ENCODE assay signal across 8 cellular contexts in the genomic region with DNA sequence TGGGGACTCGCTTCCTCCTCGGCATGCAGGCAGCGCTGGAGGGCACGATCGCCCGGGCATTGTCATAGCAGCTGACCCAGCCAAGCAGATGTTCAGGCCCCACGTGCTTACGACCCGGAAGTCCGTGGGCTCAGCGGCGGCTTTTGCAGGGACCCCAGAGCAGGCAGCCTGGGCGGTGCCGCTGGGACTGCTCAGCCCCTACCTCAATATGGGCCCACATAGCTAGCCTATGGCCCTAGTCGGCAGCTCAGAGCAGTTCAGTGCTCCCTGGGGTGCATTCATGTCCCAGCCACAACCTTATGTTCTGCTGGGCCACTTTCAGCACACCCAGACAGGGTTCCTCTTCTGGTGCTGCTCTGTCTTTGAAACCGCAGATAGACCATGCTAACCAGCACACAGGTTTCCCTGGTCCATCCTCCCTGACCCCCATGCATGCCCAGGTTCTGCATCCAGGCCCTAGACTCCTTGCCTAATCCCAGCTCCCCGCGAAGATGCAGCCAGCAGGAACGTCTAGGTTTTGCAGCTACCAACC. TPM values are rescaled to one million over a fixed set of nuclear protein-coding genes. Genes with fewer than 3 reads are reported as not detected.
DNase-seq lines count a peak whose midpoint lies in the region; ATAC-seq and TF ChIP-seq lines count a peak whose summit lies in the region.

No MANE protein-coding gene starts in this region.

- peak; percentile 57 for ATAC-seq in GM23338
- peak; percentile 87 for ATAC-seq in Right ventricle myocardium inferior
- peak; percentile 81 for ATAC-seq in aorta (ENCODE audit: low FRiP score)

- intact Hi-C loops in Right ventricle myocardium inferior (cut with DNase I), result no loop called here
- intact Hi-C loops in aorta (cut with DNase I), result no loop called here

- no peak overlapping the region for H3K27ac Mint-ChIP-seq in GM23338
- H3K27ac Mint-ChIP-seq in progenitor cell of endocrine pancreas, result no peak overlapping the region

- peaks cover 24% of the 10 kb centered on the region for H3K27me3 ChIP-seq in GM23338 (ENCODE audit: insufficient read depth)
- no peaks in the 10 kb centered on the region for H3K27me3 ChIP-seq in aorta (ENCODE audit: control insufficient read depth in 1 of 2, insufficient read depth in 2 of 2, low read length in 1 of 2)

- peak overlapping the region; percentile 79 for H3K4me2 ChIP-seq in GM23338

- no peaks in the 10 kb centered on the region for H4K20me1 ChIP-seq in GM23338 (replicated peaks; ENCODE audit: insufficient read depth)

- DNase-seq in GM12865 (ENCODE audit: low read depth) (peak; percentile 90), GM23338 (ENCODE audit: low spot score) (peak; percentile 70), NCI-H524 treated with DMSO at 0.1 percent for 48 hours (lab: John Stamatoyannopoulos, UW) (peak; percentile 29), activated gamma-delta T cell (lab: John Stamatoyannopoulos, UW) (peak; percentile 21), Right ventricle myocardium inferior (ENCODE audit: missing footprints) (peak; percentile 91), progenitor cell of endocrine pancreas (ENCODE audit: low spot score, unreplicated experiment) (no peak), aorta (peak; percentile 88 to 93), cerebellum (ENCODE audit: low spot score) (no peak)

- H3K4me3 Mint-ChIP-seq in GM23338 (no peak overlapping the region), progenitor cell of endocrine pancreas (ENCODE audit: low read depth) (peak overlapping the region; percentile 63)

- H3K4me1 Mint-ChIP-seq in GM23338 (peaks cover 16% of the 10 kb centered on the region), progenitor cell of endocrine pancreas (ENCODE audit: low read depth) (peaks cover 2% of the 10 kb centered on the region)

- H3K36me3 Mint-ChIP-seq in GM23338 (ENCODE audit: low read depth), result no peaks in the 10 kb centered on the region
- H3K36me3 Mint-ChIP-seq in progenitor cell of endocrine pancreas (ENCODE audit: insufficient read depth), result no peaks in the 10 kb centered on the region

- H3F3A ChIP-seq in GM23338 (replicated peaks; ENCODE audit: low read depth), result peaks cover 4% of the 10 kb centered on the region

- H2AFZ ChIP-seq in GM23338, result peak overlapping the region; percentile 99

- H3K27ac ChIP-seq in GM23338 (ENCODE audit: low read depth) (no peak overlapping the region), aorta (ENCODE audit: low read depth in 1 of 2, low read length in 2 of 2) (no peak overlapping the region)

- H3K4me3 ChIP-seq in GM12865 (ENCODE audit: low read depth, low read length) (peak overlapping the region; percentile 54), GM23338 (peak overlapping the region; percentile 52), aorta (ENCODE audit: low read length in 2 of 2) (no peak overlapping the region)

- H3K4me1 ChIP-seq in GM23338 (ENCODE audit: insufficient read depth) (peaks cover 10% of the 10 kb centered on the region; the same call in 1 of the 2 replicates), aorta (ENCODE audit: control insufficient read depth in 1 of 2, insufficient read depth in 2 of 2, low read length in 2 of 2) (no peaks in the 10 kb centered on the region)

- H3K9me2 ChIP-seq in GM23338 (ENCODE audit: insufficient read depth), result no peaks in the 10 kb centered on the region

- no peaks in the 10 kb centered on the region for H3K9me3 ChIP-seq in aorta (ENCODE audit: control insufficient read depth, low read length)

- H3K36me3 ChIP-seq in GM23338 (ENCODE audit: insufficient read depth), result no peaks in the 10 kb centered on the region
- H3K36me3 ChIP-seq in aorta (ENCODE audit: control insufficient read depth in 1 of 2, insufficient read depth in 2 of 2, low read length in 1 of 2), result no peaks in the 10 kb centered on the region

- H3K27me3 Mint-ChIP-seq in GM23338 (ENCODE audit: insufficient read depth, low read depth, poor library complexity) (peaks cover 10% of the 10 kb centered on the region), progenitor cell of endocrine pancreas (peaks cover 54% of the 10 kb centered on the region)

- H3K9me3 Mint-ChIP-seq in GM23338, result no peaks in the 10 kb centered on the region; the same call in 2 of the 3 replicates
- peaks cover 3% of the 10 kb centered on the region for H3K9me3 Mint-ChIP-seq in progenitor cell of endocrine pancreas (ENCODE audit: low read depth)

- WGBS in aorta, 2 donors, result 34 to 37% methylated on average over 18 to 19 of the region's 19 CpGs

- TF ChIP-seq CTCF in GM12865 (IDR thresholded peaks at IDR 0.05; ENCODE audit: insufficient read depth, low read depth, low read length, missing control alignments), result no peak
- TF ChIP-seq CTCF in GM23338 (conservative IDR thresholded peaks at IDR 0.05; ENCODE audit: low read depth in 2 of 2), result no peak
- no peak for TF ChIP-seq CTCF in progenitor cell of endocrine pancreas (IDR thresholded peaks at IDR 0.05; ENCODE audit: unreplicated experiment)

- no peaks in the 10 kb centered on the region for H3K79me2 ChIP-seq in GM23338 (replicated peaks; ENCODE audit: insufficient read depth)

TF ChIP-seq in GM23338, 12 proteins besides CTCF, POLR2A, EP300 and RAD21:
- no peak for TF ChIP-seq CREB1 (CRISPR knock-in tag; IDR thresholded peaks at IDR 0.05; ENCODE audit: low read depth)
- TF ChIP-seq ZNF331 (CRISPR knock-in tag; IDR thresholded peaks at IDR 0.05; ENCODE audit: low read depth), result no peak
- TF ChIP-seq NANOG (IDR thresholded peaks at IDR 0.05; ENCODE audit: borderline replicate concordance), result no peak
- TF ChIP-seq JUNB (IDR thresholded peaks at IDR 0.05; ENCODE audit: unreplicated experiment), result no peak

RNA-seq across cellular contexts. Expression of gene EIF4A2, which starts 10.4 kb away (rescaled TPM):
- 666 and 697 TPM in 2 replicates for total RNA-seq in GM23338 (2014; rRNA removed; shearing (Covaris generic))
- 386 and 433 TPM in 2 replicates for polyA plus RNA-seq in GM23338 (2016; fragmentation: Nextera tagmentation; extraction: Ambion mirVana)
- total RNA-seq in Right ventricle myocardium inferior, result 422 TPM
- total RNA-seq in progenitor cell of endocrine pancreas, result 498 and 504 TPM in 2 replicates
- 100 to 1,000 TPM; 330 to 374 TPM for total RNA-seq in aorta
- polyA plus RNA-seq in aorta, result 100 to 1,000 TPM; 593 to 598 TPM
- 535 TPM for total RNA-seq in cerebellum

RNA-seq across cellular contexts. Expression of gene RFC4, which starts 33.3 kb away (rescaled TPM):
- 107 and 109 TPM in 2 replicates for total RNA-seq in GM23338 (2014; rRNA removed; shearing (Covaris generic))
- polyA plus RNA-seq in GM23338 (2016; fragmentation: Nextera tagmentation; extraction: Ambion mirVana) (60.3 and 73.3 TPM in 2 replicates), aorta (1 to 10 TPM; 6.9 to 8.2 TPM)
- total RNA-seq in Right ventricle myocardium inferior (11.1 TPM), progenitor cell of endocrine pancreas (51.3 and 54.3 TPM in 2 replicates), aorta (10 to 100 TPM in 1 of 2 donors, 1 to 10 TPM in 1; 9.0 to 10.4 TPM), cerebellum (28.1 TPM)

RNA-seq across cellular contexts. Expression of gene KNG1, which starts 55.8 kb away (rescaled TPM):
- 0.49 TPM in 1 of 2 replicates, not detected in the other for total RNA-seq in GM23338 (2014; rRNA removed; shearing (Covaris generic))
- polyA plus RNA-seq in GM23338 (2016; fragmentation: Nextera tagmentation; extraction: Ambion mirVana) (0.09 TPM in 1 of 2 replicates, not detected in the other), aorta (not detected)
- total RNA-seq in Right ventricle myocardium inferior (0.62 TPM), progenitor cell of endocrine pancreas (not detected in 2 replicates), aorta (not detected), cerebellum (not detected)

Comparison
In these comparisons a context has a peak if more than half of its experiments do, and no peak if none do; other contexts are left out.
1. DNase-seq: peak in GM12865 (single experiment), GM23338 (single experiment), NCI-H524 treated with DMSO at 0.1 percent for 48 hours (single experiment), activated gamma-delta T cell (single experiment), Right ventricle myocardium inferior (single experiment) and aorta (2 of 2); none in progenitor cell of endocrine pancreas (single experiment) and cerebellum (single experiment).
2. H3K4me3 ChIP-seq: peak in GM12865 (single experiment) and GM23338 (single experiment); none in aorta (0 of 2).
3. Peak in every context shown above with its lines, with median percentiles within 50 percentile points of each other: ATAC-seq.